Comparison of ENCODE assay signal across 21 cellular contexts in genomic region chr14:33542338-33543290, GRCh38.
DNase-seq lines count a peak whose midpoint lies in the region; FAIRE-seq and TF ChIP-seq lines count a peak whose summit lies in the region.
"Had no signal": no experiment of that assay in that cellular context is flagged by ENCODE, and none has a peak within 500 bp of the region (broad histone marks: within the 10 kb centered on the region; RNA-seq: fewer than 3 reads in every experiment).

No MANE protein-coding gene starts in this region.

- intact Hi-C loops in adrenal gland (cut with DNase I): no loop called here

- H3K4me2 ChIP-seq in Karpas-422 (ENCODE audit: low read depth, low read length, poor library complexity, severe bottlenecking): no peak overlapping the region
- no peak overlapping the region for H3K4me2 ChIP-seq in neuronal stem cell (ENCODE audit: insufficient read depth, low read length, poor library complexity, severe bottlenecking)

- H3K9me3 ChIP-seq in Karpas-422 (ENCODE audit: low read length): no peaks in the 10 kb centered on the region
- no peaks in the 10 kb centered on the region for H3K9me3 ChIP-seq in adrenal gland (replicated peaks in 1 of 3)
- no peaks in the 10 kb centered on the region for H3K9me3 ChIP-seq in neuronal stem cell (replicated peaks in 1 of 2; ENCODE audit: control insufficient read depth in 2 of 2, insufficient read depth in 1 of 2, low read depth in 1 of 2, low read length in 2 of 2)
- H3K9me3 ChIP-seq: heart right ventricle, suprapubic skin had no signal

- no peaks in the 10 kb centered on the region for H3K79me2 ChIP-seq in Karpas-422 (ENCODE audit: low read length)

- H3K18ac ChIP-seq in neuronal stem cell (ENCODE audit: low read length): peak overlapping the region; percentile 33

- no peaks in the 10 kb centered on the region for H3K79me1 ChIP-seq in neuronal stem cell (ENCODE audit: low read depth, low read length)

- DNase-seq in NCI-H748 (lab: John Stamatoyannopoulos, UW; ENCODE audit: unreplicated experiment) (peak; percentile 35), NCI-H748 treated with DMSO at 0.1 percent for 48 hours (lab: John Stamatoyannopoulos, UW) (no peak), Karpas-422 (no peak), adrenal gland (peak; percentile 72 to 87 (median 80)), neuronal stem cell (ENCODE audit: low spot score) (no peak), GM19238 (ENCODE audit: insufficient read length, low spot score) (no peak), superior temporal gyrus (ENCODE audit: extremely low spot score) (no peak), RCC 7860 (ENCODE audit: low spot score) (no peak)
- DNase-seq: activated CD4-positive, alpha-beta T cell treated with anti-CD3 and anti-CD28 coated beads, Interleukin-2, amount 50 U/mL, for 48 hours; activated CD8-positive, alpha-beta memory T cell treated with anti-CD3 and anti-CD28 coated beads, Interleukin-2, amount 50 U/mL, for 48 hours; activated naive CD8-positive, alpha-beta T cell treated with anti-CD3 and anti-CD28 coated beads for 36 hours; CD4-positive, alpha-beta T cell; cerebellar nuclear complex; foreskin fibroblast; heart right ventricle; NCI-H146; NCI-H69; PC-3; Right ventricle myocardium superior had no signal

- no peak overlapping the region for H4K91ac ChIP-seq in neuronal stem cell (ENCODE audit: low read depth, low read length, poor library complexity)

- H3K4me3 ChIP-seq in Karpas-422 (ENCODE audit: low read length) (no peak overlapping the region), adrenal gland (no peak overlapping the region), neuronal stem cell (ENCODE audit: low read length in 2 of 2) (no peak overlapping the region)
- H3K4me3 ChIP-seq: heart right ventricle, skin epidermis, suprapubic skin had no signal

- H2BK12ac ChIP-seq in neuronal stem cell (ENCODE audit: low read length): no peak overlapping the region

- TF ChIP-seq POLR2A in adrenal gland (IDR thresholded peaks at IDR 0.05): no peak

- no peak overlapping the region for H3K4ac ChIP-seq in neuronal stem cell (ENCODE audit: low read length)

- H3K9ac ChIP-seq in Karpas-422 (ENCODE audit: low read length) (no peak overlapping the region), neuronal stem cell (ENCODE audit: low read depth, low read length, poor library complexity) (no peak overlapping the region)

- no peaks in the 10 kb centered on the region for H3K9me2 ChIP-seq in Karpas-422 (replicated peaks; ENCODE audit: insufficient read depth, low read length)

- H2AFZ ChIP-seq in Karpas-422 (ENCODE audit: low read length) (peak overlapping the region; percentile 69; the same call in 1 of the 2 replicates), neuronal stem cell (ENCODE audit: low read length) (no peak overlapping the region)

- no peak overlapping the region for H3K14ac ChIP-seq in neuronal stem cell (ENCODE audit: low read length)

- TF ChIP-seq CTCF in adrenal gland (IDR thresholded peaks at IDR 0.05): no peak

- H2BK120ac ChIP-seq in neuronal stem cell (ENCODE audit: low read depth, low read length): no peak overlapping the region

- H2BK15ac ChIP-seq in neuronal stem cell (ENCODE audit: low read length): no peak overlapping the region

- no peak overlapping the region for H2BK5ac ChIP-seq in neuronal stem cell (ENCODE audit: low read length)

- H3K27ac ChIP-seq in Karpas-422 (ENCODE audit: low read length): no peak overlapping the region
- H3K27ac ChIP-seq in adrenal gland: peak overlapping the region in 1 of 5 donors; percentile 25
- no peak overlapping the region for H3K27ac ChIP-seq in neuronal stem cell (replicated peaks; ENCODE audit: low read length)
- H3K27ac ChIP-seq: heart right ventricle, skin epidermis, suprapubic skin had no signal

- 34 to 51% (median 41%) methylated on average over 10 to 11 of the region's 11 CpGs for WGBS in adrenal gland, 4 donors
- no CpG with 5 or more reads among the region's 11 CpGs for WGBS in neuronal stem cell (ENCODE audit: extremely low coverage in 2 of 2, insufficient read length in 2 of 2, insufficient replicate concordance in 1 of 2), 2 donors

- H3K23ac ChIP-seq in neuronal stem cell (ENCODE audit: low read depth, low read length, poor library complexity): no peak overlapping the region

- no peaks in the 10 kb centered on the region for H3K27me3 ChIP-seq in Karpas-422 (ENCODE audit: low read length)
- H3K27me3 ChIP-seq in adrenal gland: no peaks in the 10 kb centered on the region
- H3K27me3 ChIP-seq in neuronal stem cell (ENCODE audit: control insufficient read depth in 3 of 3, insufficient read depth in 3 of 3, low read depth in 1 of 3, low read length in 3 of 3): no peaks in the 10 kb centered on the region
- H3K27me3 ChIP-seq: heart right ventricle, suprapubic skin had no signal

- H2AK5ac ChIP-seq in neuronal stem cell (ENCODE audit: low read depth, low read length): no peak overlapping the region

- no peak for FAIRE-seq in RCC 7860 (lab: Jason Lieb, UNC)

- H3K4me1 ChIP-seq in Karpas-422 (ENCODE audit: low read length) (peaks cover 11% of the 10 kb centered on the region), adrenal gland (replicated peaks in 1 of 2) (no peaks in the 10 kb centered on the region), neuronal stem cell (ENCODE audit: control insufficient read depth in 2 of 2, insufficient read depth in 1 of 2, low read depth in 1 of 2, low read length in 2 of 2) (peaks cover 5 to 11% of the 10 kb centered on the region in 2 donors)

- no peaks in the 10 kb centered on the region for H3K36me3 ChIP-seq in Karpas-422 (ENCODE audit: insufficient read depth, low read length)
- no peaks in the 10 kb centered on the region for H3K36me3 ChIP-seq in adrenal gland (replicated peaks in 1 of 2)
- no peaks in the 10 kb centered on the region for H3K36me3 ChIP-seq in neuronal stem cell (replicated peaks in 1 of 2; ENCODE audit: control insufficient read depth in 2 of 2, insufficient read depth in 2 of 2, low read length in 2 of 2)
- H3K36me3 ChIP-seq: heart right ventricle, suprapubic skin had no signal

- H4K20me1 ChIP-seq in Karpas-422 (ENCODE audit: insufficient read depth, low read depth, low read length): no peaks in the 10 kb centered on the region

- no peak overlapping the region for H4K8ac ChIP-seq in neuronal stem cell (ENCODE audit: low read depth, low read length)

Comparison
In these comparisons a context has a peak if more than half of its experiments do, and no peak if none do; other contexts are left out.
1. DNase-seq: peak in NCI-H748 (single experiment) and adrenal gland (7 of 7); none in NCI-H748 treated with DMSO at 0.1 percent for 48 hours (single experiment), Karpas-422 (single experiment), neuronal stem cell (single experiment), GM19238 (single experiment), superior temporal gyrus (single experiment) and RCC 7860 (single experiment).